ENCODE assay signal across 16 cellular contexts in genomic region chr1:198102454-198102791, GRCh38. TPM values are rescaled to one million over a fixed set of nuclear protein-coding genes. Genes with fewer than 3 reads are reported as not detected.
DNase-seq lines count a peak whose midpoint lies in the region; ATAC-seq and TF ChIP-seq lines count a peak whose summit lies in the region.
"Had no signal": no experiment of that assay in that cellular context is flagged by ENCODE, and none has a peak within 500 bp of the region (broad histone marks: within the 10 kb centered on the region; RNA-seq: fewer than 3 reads in every experiment).

No MANE protein-coding gene starts in this region.

- H3K4me1 Mint-ChIP-seq in activated T-cell treated with anti-CD3 and anti-CD28 coated beads, Interleukin-2, amount 50 U/mL, for 72 hours (ENCODE audit: low read depth), result peaks cover 19% of the 10 kb centered on the region
- H3K4me1 Mint-ChIP-seq in effector memory CD8-positive, alpha-beta T cell (ENCODE audit: low read depth in 2 of 2), result peaks cover 17 to 30% of the 10 kb centered on the region in 2 donors
- peaks cover 19% of the 10 kb centered on the region for H3K4me1 Mint-ChIP-seq in stimulated activated effector memory CD8-positive, alpha-beta T cell treated with anti-CD3 and anti-CD28 coated beads, Interleukin-12 subunit alpha, Interleukin-12 subunit beta, amount 100 ng/mL, for 72 hours

- peak in 1 of 2 donors; percentile 56 for ATAC-seq in activated T-cell treated with anti-CD3 and anti-CD28 coated beads, Interleukin-2, amount 50 U/mL, for 72 hours (replicated peaks in 1 of 2)
- ATAC-seq in SK-N-SH treated with all-trans-retinoic acid at 6 μM for 48 hours (peak; percentile 86), GM19023 (IDR thresholded peaks at IDR 0.05; ENCODE audit: unreplicated experiment) (no peak)
- ATAC-seq in effector memory CD8-positive, alpha-beta T cell (replicated peaks), result peak; percentile 94
- ATAC-seq in stimulated activated effector memory CD8-positive, alpha-beta T cell treated with anti-CD3 and anti-CD28 coated beads, Interleukin-12 subunit alpha, Interleukin-12 subunit beta, amount 100 ng/mL, for 72 hours, result peak; percentile 80
- ATAC-seq: GM12878, mucosa of descending colon, psoas muscle, upper lobe of right lung had no signal

- H3K27ac Mint-ChIP-seq in activated T-cell treated with anti-CD3 and anti-CD28 coated beads, Interleukin-2, amount 50 U/mL, for 72 hours, result no peak overlapping the region
- peak overlapping the region; percentile 4 to 6 for H3K27ac Mint-ChIP-seq in effector memory CD8-positive, alpha-beta T cell
- H3K27ac Mint-ChIP-seq in stimulated activated effector memory CD8-positive, alpha-beta T cell treated with anti-CD3 and anti-CD28 coated beads, Interleukin-12 subunit alpha, Interleukin-12 subunit beta, amount 100 ng/mL, for 72 hours, result peak overlapping the region; percentile 32
- H3K27ac Mint-ChIP-seq: brain had no signal

- H3K4me3 Mint-ChIP-seq in activated T-cell treated with anti-CD3 and anti-CD28 coated beads, Interleukin-2, amount 50 U/mL, for 72 hours, result peak overlapping the region; percentile 46 to 55
- H3K4me3 Mint-ChIP-seq in effector memory CD8-positive, alpha-beta T cell, result peak overlapping the region; percentile 4 to 16
- peak overlapping the region; percentile 37 for H3K4me3 Mint-ChIP-seq in stimulated activated effector memory CD8-positive, alpha-beta T cell treated with anti-CD3 and anti-CD28 coated beads, Interleukin-12 subunit alpha, Interleukin-12 subunit beta, amount 100 ng/mL, for 72 hours
- H3K4me3 Mint-ChIP-seq: brain had no signal

- H3K27me3 Mint-ChIP-seq in activated T-cell treated with anti-CD3 and anti-CD28 coated beads, Interleukin-2, amount 50 U/mL, for 72 hours (ENCODE audit: low read depth), result peaks cover 9% of the 10 kb centered on the region
- H3K27me3 Mint-ChIP-seq in effector memory CD8-positive, alpha-beta T cell, result no peaks in the 10 kb centered on the region
- H3K27me3 Mint-ChIP-seq: brain had no signal

- H3K36me3 Mint-ChIP-seq in activated T-cell treated with anti-CD3 and anti-CD28 coated beads, Interleukin-2, amount 50 U/mL, for 72 hours (ENCODE audit: insufficient read depth in 2 of 2), result no peaks in the 10 kb centered on the region
- H3K36me3 Mint-ChIP-seq in effector memory CD8-positive, alpha-beta T cell (ENCODE audit: insufficient read depth), result no peaks in the 10 kb centered on the region
- H3K36me3 Mint-ChIP-seq in stimulated activated effector memory CD8-positive, alpha-beta T cell treated with anti-CD3 and anti-CD28 coated beads, Interleukin-12 subunit alpha, Interleukin-12 subunit beta, amount 100 ng/mL, for 72 hours, result no peaks in the 10 kb centered on the region
- H3K36me3 Mint-ChIP-seq: brain had no signal

- H3K9me3 Mint-ChIP-seq in activated T-cell treated with anti-CD3 and anti-CD28 coated beads, Interleukin-2, amount 50 U/mL, for 72 hours, result peaks cover 0 to 4% of the 10 kb centered on the region in 2 donors
- H3K9me3 Mint-ChIP-seq in effector memory CD8-positive, alpha-beta T cell, result no peaks in the 10 kb centered on the region
- H3K9me3 Mint-ChIP-seq in stimulated activated effector memory CD8-positive, alpha-beta T cell treated with anti-CD3 and anti-CD28 coated beads, Interleukin-12 subunit alpha, Interleukin-12 subunit beta, amount 100 ng/mL, for 72 hours, result no peaks in the 10 kb centered on the region
- H3K9me3 Mint-ChIP-seq: brain had no signal

- no peak for DNase-seq in activated T-cell treated with anti-CD3 and anti-CD28 coated beads, Interleukin-2, amount 50 U/mL, for 72 hours
- no peak for DNase-seq in activated T-cell treated with anti-CD3 and anti-CD28 coated beads, Interleukin-2, amount 50 U/mL, for 1 hour
- DNase-seq in effector memory CD8-positive, alpha-beta T cell, result peak in 2 of 3 experiments; percentile 13 to 25
- no peak for DNase-seq in stimulated activated effector memory CD8-positive, alpha-beta T cell treated with anti-CD3 and anti-CD28 coated beads, Interleukin-12 subunit alpha, Interleukin-12 subunit beta, amount 100 ng/mL, for 72 hours (ENCODE audit: low spot score in 2 of 2)
- DNase-seq in ecto neural progenitor cell (ENCODE audit: low spot score) (no peak), NCI-H2107 (lab: John Stamatoyannopoulos, UW) (no peak)
- DNase-seq: Karpas-422, mucosa of descending colon, NCI-H187 treated with DMSO at 0.1 percent for 48 hours, psoas muscle, SHP77 treated with DMSO at 0.1 percent for 48 hours, upper lobe of right lung had no signal

TF ChIP-seq in SK-N-SH treated with all-trans-retinoic acid at 6 μM for 48 hours, 23 proteins besides CTCF, POLR2A, EP300 and RAD21:
- TF ChIP-seq POU6F1 (CRISPR knock-in tag; IDR thresholded peaks at IDR 0.05; ENCODE audit: borderline replicate concordance, low read depth) (peak; percentile 6; the same call in 1 of the 2 replicates), TCF4 (CRISPR knock-in tag; IDR thresholded peaks at IDR 0.05; ENCODE audit: borderline replicate concordance) (no peak)

RNA-seq across cellular contexts. Expression of gene NEK7, which starts 54.4 kb away (rescaled TPM):
- total RNA-seq in activated T-cell treated with anti-CD3 and anti-CD28 coated beads, Interleukin-2, amount 50 U/mL, for 72 hours, result 10 to 100 TPM; 55.9 to 64.9 TPM

Comparison
In these comparisons a context has a peak if more than half of its experiments do, and no peak if none do; other contexts are left out.
1. DNase-seq: peak in effector memory CD8-positive, alpha-beta T cell (2 of 3); none in activated T-cell treated with anti-CD3 and anti-CD28 coated beads, Interleukin-2, amount 50 U/mL, for 72 hours (0 of 2), activated T-cell treated with anti-CD3 and anti-CD28 coated beads, Interleukin-2, amount 50 U/mL, for 1 hour (single experiment), stimulated activated effector memory CD8-positive, alpha-beta T cell treated with anti-CD3 and anti-CD28 coated beads, Interleukin-12 subunit alpha, Interleukin-12 subunit beta, amount 100 ng/mL, for 72 hours (0 of 2), ecto neural progenitor cell (single experiment) and NCI-H2107 (single experiment).
2. Peak in every context shown above with its lines, with median percentiles within 50 percentile points of each other: H3K4me3 Mint-ChIP-seq.